ENCODE assay signal across 19 cellular contexts in the genomic region with DNA sequence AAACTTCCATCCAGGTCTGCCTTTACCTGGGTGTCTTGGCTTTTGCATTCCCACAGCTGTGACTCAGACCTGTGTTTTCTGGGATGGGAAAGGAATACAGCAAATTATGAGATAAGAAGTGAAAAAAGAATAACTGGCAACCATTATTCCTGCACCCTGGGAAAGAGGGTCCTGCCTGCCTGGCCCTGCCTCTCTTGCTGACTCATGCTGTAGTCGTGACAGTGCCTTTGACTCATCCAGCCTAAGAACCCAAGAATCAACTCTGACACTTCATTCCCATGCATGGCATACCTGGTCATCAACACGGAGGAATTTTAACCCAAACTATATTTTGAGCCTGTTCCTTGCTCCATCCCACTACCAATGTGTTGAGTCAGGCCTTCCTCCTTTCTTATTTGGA.
DNase-seq lines count a peak whose midpoint lies in the region; ATAC-seq, FAIRE-seq and TF ChIP-seq lines count a peak whose summit lies in the region.
"Had no signal": no experiment of that assay in that cellular context is flagged by ENCODE, and none has a peak within 500 bp of the region (broad histone marks: within the 10 kb centered on the region; RNA-seq: fewer than 3 reads in every experiment).

No MANE protein-coding gene starts in this region.

- H3K27me3 Mint-ChIP-seq in activated CD4-positive, alpha-beta T cell treated with anti-CD3 and anti-CD28 coated beads for 36 hours = peaks cover 8% of the 10 kb centered on the region

- POLR2A ChIA-PET in activated CD4-positive, alpha-beta T cell treated with anti-CD3 and anti-CD28 coated beads for 36 hours (lab: Charles Lee) = no interaction called here
- POLR2A ChIA-PET in RWPE1 (lab: Yijun Ruan, JAX; ENCODE audit: low non-redundant PET) = no interaction called here

- intact Hi-C loops in activated CD4-positive, alpha-beta T cell treated with anti-CD3 and anti-CD28 coated beads for 36 hours (cut with DNase I, micrococcal nuclease) = no loop called here

- no peak for DNase-seq in activated CD4-positive, alpha-beta T cell treated with anti-CD3 and anti-CD28 coated beads for 36 hours
- no peak for DNase-seq in activated CD4-positive, alpha-beta T cell treated with anti-CD3 and anti-CD28 coated beads, Interleukin-2, amount 50 U/mL, for 4 hours
- DNase-seq in RWPE1 (ENCODE audit: low spot score) = peak; percentile 92
- DNase-seq in fibroblast of mammary gland (ENCODE audit: low read depth) = peak; percentile 76
- peak; percentile 73 for DNase-seq in urothelium cell line (ENCODE audit: low spot score)
- no peak for DNase-seq in GOT3 (lab: John Stamatoyannopoulos, UW)
- DNase-seq in dedifferentiated amniotic fluid mesenchymal stem cell (ENCODE audit: extremely low spot score) = no peak
- DNase-seq: activated CD4-positive, alpha-beta T cell treated with anti-CD3 and anti-CD28 coated beads, Interleukin-2, amount 50 U/mL, for 48 hours; activated gamma-delta T cell; hypothalamus; NCI-H1092; NCI-H446 treated with DMSO at 0.1 percent for 48 hours; small intestine had no signal

- H3K27ac ChIP-seq in RWPE1 = peak overlapping the region; percentile 66
- H3K27ac ChIP-seq: cardiac muscle cell had no signal

- H3K4me1 Mint-ChIP-seq in activated CD4-positive, alpha-beta T cell treated with anti-CD3 and anti-CD28 coated beads for 36 hours = peaks cover 10% of the 10 kb centered on the region

- FAIRE-seq in urothelium cell line (lab: Jason Lieb, UNC) = no peak
- FAIRE-seq: A204.1, GM12892, GM19239, small intestine had no signal

- H3K4me3 Mint-ChIP-seq in activated CD4-positive, alpha-beta T cell treated with anti-CD3 and anti-CD28 coated beads for 36 hours = no peak overlapping the region

- no peak overlapping the region for H3K27ac Mint-ChIP-seq in activated CD4-positive, alpha-beta T cell treated with anti-CD3 and anti-CD28 coated beads for 36 hours

- CTCF ChIA-PET in activated CD4-positive, alpha-beta T cell treated with anti-CD3 and anti-CD28 coated beads for 36 hours (lab: Charles Lee) = no interaction called here
- CTCF ChIA-PET in RWPE1 (lab: Yijun Ruan, JAX) = no interaction called here

- ATAC-seq in activated CD4-positive, alpha-beta T cell treated with anti-CD3 and anti-CD28 coated beads for 36 hours = peak; percentile 61
- no peak for ATAC-seq in HG03354 (IDR thresholded peaks at IDR 0.05; ENCODE audit: poor library complexity, severe bottlenecking, unreplicated experiment)

- H3K9me3 Mint-ChIP-seq in activated CD4-positive, alpha-beta T cell treated with anti-CD3 and anti-CD28 coated beads for 36 hours (ENCODE audit: low read depth) = peaks cover 2% of the 10 kb centered on the region

- TF ChIP-seq CTCF in RWPE1 (conservative IDR thresholded peaks at IDR 0.05; ENCODE audit: low read depth) (no peak), fibroblast of mammary gland (conservative IDR thresholded peaks at IDR 0.05; ENCODE audit: control insufficient read depth, insufficient read depth, low read depth, low read length) (no peak)

- no peaks in the 10 kb centered on the region for H3K36me3 Mint-ChIP-seq in activated CD4-positive, alpha-beta T cell treated with anti-CD3 and anti-CD28 coated beads for 36 hours (ENCODE audit: low read depth)

- no peak overlapping the region for H3K4me3 ChIP-seq in fibroblast of mammary gland (ENCODE audit: control insufficient read depth, low read depth, low read length)
- H3K4me3 ChIP-seq: cardiac muscle cell, lung had no signal

Comparison
In these comparisons a context has a peak if more than half of its experiments do, and no peak if none do; other contexts are left out.
1. DNase-seq: peak in RWPE1 (single experiment), fibroblast of mammary gland (single experiment) and urothelium cell line (single experiment); none in activated CD4-positive, alpha-beta T cell treated with anti-CD3 and anti-CD28 coated beads for 36 hours (single experiment), activated CD4-positive, alpha-beta T cell treated with anti-CD3 and anti-CD28 coated beads, Interleukin-2, amount 50 U/mL, for 4 hours (0 of 2), GOT3 (single experiment) and dedifferentiated amniotic fluid mesenchymal stem cell (single experiment).